Comparison of ENCODE assay signal across 8 cellular contexts in the genomic region with DNA sequence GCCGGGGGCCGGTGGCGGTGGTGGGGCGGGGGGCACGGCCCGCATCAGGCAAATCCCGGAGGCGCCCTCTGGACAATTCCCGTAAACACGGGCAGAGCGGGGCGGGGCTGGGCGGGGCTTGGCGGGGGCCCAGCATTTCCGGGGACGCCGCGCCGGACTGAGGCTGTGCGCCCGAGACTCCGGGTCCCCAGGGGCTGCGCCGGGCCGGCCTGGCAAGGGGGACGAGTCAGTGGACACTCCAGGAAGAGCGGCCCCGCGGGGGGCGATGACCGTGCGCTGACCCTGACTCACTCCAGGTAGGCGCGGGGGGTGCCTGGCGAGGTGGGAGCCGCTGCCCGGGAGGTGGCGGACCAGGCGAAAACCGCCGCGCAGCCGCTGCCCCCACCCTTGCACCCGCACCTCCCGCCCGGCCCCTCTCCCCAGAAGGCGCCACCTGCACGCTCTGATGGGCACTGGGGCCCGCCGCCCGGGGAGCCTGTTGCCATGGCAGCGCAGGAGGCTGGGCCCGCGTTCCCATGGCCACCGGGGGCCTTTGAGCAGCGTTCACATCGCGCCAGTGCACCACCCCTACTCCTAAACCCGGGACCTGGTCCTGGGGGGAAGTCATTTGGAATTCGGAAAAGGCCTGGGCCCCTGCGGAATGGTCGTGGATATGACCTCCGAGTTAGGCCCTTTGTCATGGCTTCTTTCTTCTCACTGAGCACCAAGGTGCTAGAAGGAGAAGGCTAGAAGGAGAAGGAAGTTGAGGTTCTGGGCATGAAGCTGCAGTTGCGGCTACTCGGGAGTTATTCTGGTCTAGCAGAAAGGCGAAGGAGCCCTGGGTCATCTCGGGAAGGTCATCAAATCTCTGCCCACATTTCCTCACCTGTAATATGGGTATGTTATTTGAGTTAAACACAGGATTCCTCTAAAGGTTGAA. TPM values are rescaled to one million over a fixed set of nuclear protein-coding genes. Genes with fewer than 3 reads are reported as not detected.
DNase-seq lines count a peak whose midpoint lies in the region; ATAC-seq, FAIRE-seq and TF ChIP-seq lines count a peak whose summit lies in the region.

No MANE protein-coding gene starts in this region.

- H3K4me1 ChIP-seq in gastroesophageal sphincter (peaks cover 0 to 83% (median 13%) of the 10 kb centered on the region in 3 donors), neuron (ENCODE audit: insufficient read depth, low read length) (peaks cover 17% of the 10 kb centered on the region)

- peak overlapping the region; percentile 91 to 97 (median 95) for H3K27ac ChIP-seq in gastroesophageal sphincter

- peak; percentile 21 for DNase-seq in DMS 273 treated with DMSO at 0.1 percent for 48 hours (lab: John Stamatoyannopoulos, UW)
- peak; percentile 86 for DNase-seq in GM20000 (ENCODE audit: low spot score)
- DNase-seq in HTR-8/SVneo (ENCODE audit: insufficient read length, low spot score), result peak; percentile 66
- DNase-seq in RKO (ENCODE audit: low spot score), result peak; percentile 64
- peak; percentile 83 for DNase-seq in activated effector memory CD4-positive, alpha-beta T cell treated with anti-CD3 and anti-CD28 coated beads, Interleukin-2, amount 50 U/mL, for 16 hours
- peak; percentile 89 for DNase-seq in urothelium cell line (ENCODE audit: low spot score)

- H3K4me3 ChIP-seq in gastroesophageal sphincter, result peak overlapping the region; percentile 68 to 69
- H3K4me3 ChIP-seq in neuron (ENCODE audit: low read length), result peak overlapping the region; percentile 66

- 20% methylated on average over 1 of the region's 67 CpGs; no CpG with 5 or more reads in 1 of the 2 donors for WGBS in gastroesophageal sphincter (ENCODE audit: low coverage in 1 of 2), 2 donors

- TF ChIP-seq CTCF in GM20000 (IDR thresholded peaks at IDR 0.05; ENCODE audit: extremely low read depth, missing control alignments) (no peak), gastroesophageal sphincter (IDR thresholded peaks at IDR 0.05) (peak in 1 of 4 experiments; percentile 20)

- TF ChIP-seq POLR2A in gastroesophageal sphincter (IDR thresholded peaks at IDR 0.05), result peak; percentile 51 to 61

- H3K27me3 ChIP-seq in gastroesophageal sphincter (no peaks in the 10 kb centered on the region), neuron (ENCODE audit: insufficient read depth, low read length) (no peaks in the 10 kb centered on the region)

- no peak for TF ChIP-seq EP300 in gastroesophageal sphincter (IDR thresholded peaks at IDR 0.05)

- FAIRE-seq in HTR-8/SVneo (lab: Jason Lieb, UNC), result no peak
- no peak for FAIRE-seq in urothelium cell line (lab: Jason Lieb, UNC)

- H2AFZ ChIP-seq in neuron (ENCODE audit: low read depth, low read length), result peak overlapping the region; percentile 83

- H3K9me3 ChIP-seq in gastroesophageal sphincter, result no peaks in the 10 kb centered on the region
- H3K9me3 ChIP-seq in neuron (ENCODE audit: low read length), result no peaks in the 10 kb centered on the region

- peak; percentile 78 for ATAC-seq in gastroesophageal sphincter

- H3K36me3 ChIP-seq in gastroesophageal sphincter, result no peaks in the 10 kb centered on the region
- H3K36me3 ChIP-seq in neuron (ENCODE audit: insufficient read depth, low read length), result no peaks in the 10 kb centered on the region

RNA-seq across cellular contexts. Expression of a gene that starts 16.1 kb away (rescaled TPM):
- 10 to 100 TPM; 18.7 to 44.9 (median 41.9) TPM for total RNA-seq in gastroesophageal sphincter

RNA-seq across cellular contexts. Expression of a gene that starts 48.7 kb away (rescaled TPM):
- 10 to 100 TPM; 22.8 to 35.6 (median 25.5) TPM for total RNA-seq in gastroesophageal sphincter

RNA-seq across cellular contexts. Expression of a gene that starts 49.0 kb away (rescaled TPM):
- 1 to 10 TPM; 2.0 to 8.9 (median 7.5) TPM for total RNA-seq in gastroesophageal sphincter

Comparison
In these comparisons a context has a peak if more than half of its experiments do, and no peak if none do; other contexts are left out.
1. Peak in every context shown above with its lines: DNase-seq, ATAC-seq, H3K4me3 ChIP-seq and H3K27ac ChIP-seq.
2. DNase-seq: peak in every context shown above with its lines; median percentile 89 in urothelium cell line; 86 in GM20000; 83 in activated effector memory CD4-positive, alpha-beta T cell treated with anti-CD3 and anti-CD28 coated beads, Interleukin-2, amount 50 U/mL, for 16 hours; 66 in HTR-8/SVneo; 64 in RKO; 21 in DMS 273 treated with DMSO at 0.1 percent for 48 hours.